Comparison of ENCODE assay signal across 8 cellular contexts in genomic region chr6:41846666-41847237, GRCh38. TPM values are rescaled to one million over a fixed set of nuclear protein-coding genes. Genes with fewer than 3 reads are reported as not detected.
DNase-seq lines count a peak whose midpoint lies in the region; ATAC-seq and TF ChIP-seq lines count a peak whose summit lies in the region.

No MANE protein-coding gene starts in this region.

- DNase-seq in Calu3 = peak; percentile 88
- peak; percentile 66 for DNase-seq in NCI-H748 treated with DMSO at 0.1 percent for 48 hours (lab: John Stamatoyannopoulos, UW)
- DNase-seq in activated CD4-positive, alpha-beta T cell treated with anti-CD3 and anti-CD28 coated beads, Interleukin-2, amount 10 ng/mL, durations not matched to agents 7 days and 5 days = peak; percentile 69
- peak; percentile 56 for DNase-seq in ecto neural progenitor cell (ENCODE audit: low spot score)
- peak; percentile 46 to 50 for DNase-seq in memory B cell (ENCODE audit: low spot score in 2 of 2)
- peak; percentile 4 for DNase-seq in stimulated activated CD8-positive, alpha-beta memory T cell treated with anti-CD3 and anti-CD28 coated beads, Interleukin-7, amount 100 ng/mL, for 24 hours (ENCODE audit: low read depth)

- no peak overlapping the region for H3K4me3 Mint-ChIP-seq in Calu3 (ENCODE audit: low read depth, unreplicated experiment)
- H3K4me3 Mint-ChIP-seq in activated CD4-positive, alpha-beta T cell treated with anti-CD3 and anti-CD28 coated beads, Interleukin-2, amount 10 ng/mL, durations not matched to agents 7 days and 5 days = no peak overlapping the region
- H3K4me3 Mint-ChIP-seq in memory B cell = no peak overlapping the region

- CTCF ChIA-PET in Calu3 (lab: Charles Lee) = interaction anchor here (1.1 to 1.6 kb wide), 2 partner anchors 90 to 198 kb away, joined by 4 to 10 read pairs; no protein-coding TSS in a partner anchor
- CTCF ChIA-PET in activated CD4-positive, alpha-beta T cell treated with anti-CD3 and anti-CD28 coated beads, Interleukin-2, amount 10 ng/mL, durations not matched to agents 7 days and 5 days (lab: Charles Lee) = interaction anchor here (0.6 to 2.7 kb wide), 10 partner anchors 8 to 257 kb away, joined by 3 to 13 read pairs (median 4); no protein-coding TSS in a partner anchor

- H3K27ac Mint-ChIP-seq in Calu3 (ENCODE audit: unreplicated experiment) (no peak overlapping the region), memory B cell (no peak overlapping the region)
- peak overlapping the region; percentile 16 for H3K27ac Mint-ChIP-seq in activated CD4-positive, alpha-beta T cell treated with anti-CD3 and anti-CD28 coated beads, Interleukin-2, amount 10 ng/mL, durations not matched to agents 7 days and 5 days

- peak; percentile 80 for TF ChIP-seq CTCF in Calu3 (IDR thresholded peaks at IDR 0.05; ENCODE audit: unreplicated experiment)

- H3K4me1 Mint-ChIP-seq in Calu3 (ENCODE audit: low read depth, unreplicated experiment) (peaks cover 14% of the 10 kb centered on the region), memory B cell (peaks cover 3% of the 10 kb centered on the region)
- peaks cover 13% of the 10 kb centered on the region for H3K4me1 Mint-ChIP-seq in activated CD4-positive, alpha-beta T cell treated with anti-CD3 and anti-CD28 coated beads, Interleukin-2, amount 10 ng/mL, durations not matched to agents 7 days and 5 days

- no TSS peak for BruUV-seq in Calu3 (replicated peaks; lab: Mats Ljungman, UMichigan)

- H3K36me3 Mint-ChIP-seq in Calu3 (ENCODE audit: insufficient read depth, unreplicated experiment) = no peaks in the 10 kb centered on the region
- peaks cover 3% of the 10 kb centered on the region for H3K36me3 Mint-ChIP-seq in activated CD4-positive, alpha-beta T cell treated with anti-CD3 and anti-CD28 coated beads, Interleukin-2, amount 10 ng/mL, durations not matched to agents 7 days and 5 days (ENCODE audit: low read depth)
- peaks cover 3% of the 10 kb centered on the region for H3K36me3 Mint-ChIP-seq in memory B cell

- no peaks in the 10 kb centered on the region for H3K9me3 Mint-ChIP-seq in Calu3 (ENCODE audit: low read depth, unreplicated experiment)
- no peaks in the 10 kb centered on the region for H3K9me3 Mint-ChIP-seq in activated CD4-positive, alpha-beta T cell treated with anti-CD3 and anti-CD28 coated beads, Interleukin-2, amount 10 ng/mL, durations not matched to agents 7 days and 5 days
- no peaks in the 10 kb centered on the region for H3K9me3 Mint-ChIP-seq in memory B cell

- ATAC-seq in HG02642 (IDR thresholded peaks at IDR 0.05; ENCODE audit: poor library complexity, unreplicated experiment) (peak; percentile 52), memory B cell (ENCODE audit: low read depth) (peak; percentile 45), GM19467 (IDR thresholded peaks at IDR 0.05; ENCODE audit: unreplicated experiment) (no peak)

- POLR2A ChIA-PET in activated CD4-positive, alpha-beta T cell treated with anti-CD3 and anti-CD28 coated beads, Interleukin-2, amount 10 ng/mL, durations not matched to agents 7 days and 5 days (lab: Charles Lee) = interaction anchor here (0.6 kb wide), 1 partner anchor 75 kb away, joined by 5 read pairs; no protein-coding TSS in a partner anchor

- intact Hi-C loops in Calu3 (cut with micrococcal nuclease; ENCODE audit: unreplicated experiment) = loop anchor here (1.0 to 2.0 kb wide), 3 partner anchors 22 to 198 kb away; no protein-coding TSS in a partner anchor

- H3K27me3 Mint-ChIP-seq in Calu3 (ENCODE audit: unreplicated experiment) (no peaks in the 10 kb centered on the region), memory B cell (no peaks in the 10 kb centered on the region)
- H3K27me3 Mint-ChIP-seq in activated CD4-positive, alpha-beta T cell treated with anti-CD3 and anti-CD28 coated beads, Interleukin-2, amount 10 ng/mL, durations not matched to agents 7 days and 5 days = no peaks in the 10 kb centered on the region

RNA-seq across cellular contexts. Expression of gene USP49, which starts 48.4 kb away (rescaled TPM):
- total RNA-seq in Calu3 (2022) = 6.9 and 7.0 TPM in 2 replicates
- 1 to 10 TPM; 6.3 to 7.0 TPM for total RNA-seq in activated CD4-positive, alpha-beta T cell treated with anti-CD3 and anti-CD28 coated beads, Interleukin-2, amount 10 ng/mL, durations not matched to agents 7 days and 5 days

RNA-seq across cellular contexts. Expression of gene TOMM6, which starts 59.3 kb away (rescaled TPM):
- total RNA-seq in Calu3 (2022) = 251 and 265 TPM in 2 replicates
- total RNA-seq in activated CD4-positive, alpha-beta T cell treated with anti-CD3 and anti-CD28 coated beads, Interleukin-2, amount 10 ng/mL, durations not matched to agents 7 days and 5 days = 100 to 1,000 TPM; 167 to 202 TPM

Comparison
In these comparisons a context has a peak if more than half of its experiments do, and no peak if none do; other contexts are left out.
1. DNase-seq: peak in every context shown above with its lines; median percentile 88 in Calu3; 69 in activated CD4-positive, alpha-beta T cell treated with anti-CD3 and anti-CD28 coated beads, Interleukin-2, amount 10 ng/mL, durations not matched to agents 7 days and 5 days; 66 in NCI-H748 treated with DMSO at 0.1 percent for 48 hours; 56 in ecto neural progenitor cell; 48 in memory B cell; 4 in stimulated activated CD8-positive, alpha-beta memory T cell treated with anti-CD3 and anti-CD28 coated beads, Interleukin-7, amount 100 ng/mL, for 24 hours.